ENCODE assay signal across 1 cellular context in genomic region chr22:24514241-24515024, GRCh38.
TF ChIP-seq lines count a peak whose summit lies in the region.

No MANE protein-coding gene starts in this region.

TF ChIP-seq in HepG2, 621 proteins besides CTCF, POLR2A, EP300 and RAD21 (continued from another document and continues in another):
- TF ChIP-seq, protein P1, sequence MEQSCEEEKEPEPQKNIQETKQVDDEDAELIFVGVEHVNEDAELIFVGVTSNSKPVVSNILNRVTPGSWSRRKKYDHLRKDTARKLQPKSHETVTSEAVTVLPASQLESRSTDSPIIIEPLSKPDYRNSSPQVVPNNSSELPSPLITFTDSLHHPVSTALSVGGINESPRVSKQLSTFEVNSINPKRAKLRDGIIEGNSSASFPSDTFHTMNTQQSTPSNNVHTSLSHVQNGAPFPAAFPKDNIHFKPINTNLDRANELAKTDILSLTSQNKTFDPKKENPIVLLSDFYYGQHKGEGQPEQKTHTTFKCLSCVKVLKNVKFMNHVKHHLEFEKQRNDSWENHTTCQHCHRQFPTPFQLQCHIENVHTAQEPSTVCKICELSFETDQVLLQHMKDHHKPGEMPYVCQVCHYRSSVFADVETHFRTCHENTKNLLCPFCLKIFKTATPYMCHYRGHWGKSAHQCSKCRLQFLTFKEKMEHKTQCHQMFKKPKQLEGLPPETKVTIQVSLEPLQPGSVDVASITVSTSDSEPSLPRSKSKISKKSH (CRISPR knock-in tag; IDR thresholded peaks at IDR 0.05; ENCODE audit: borderline replicate concordance), result peak; percentile 98
- TF ChIP-seq ZFX (CRISPR knock-in tag; IDR thresholded peaks at IDR 0.05; ENCODE audit: low read depth) (peak; percentile 83), KIAA2018 (CRISPR knock-in tag; IDR thresholded peaks at IDR 0.05; ENCODE audit: borderline replicate concordance) (0 out of 2 replicates have a peak, but pooled peaks have one; percentile 75), NFE2L2 (IDR thresholded peaks at IDR 0.05; ENCODE audit: low read length) (no peak), ZNF207 (IDR thresholded peaks at IDR 0.05; ENCODE audit: borderline replicate concordance) (no peak), ZGPAT (CRISPR knock-in tag; IDR thresholded peaks at IDR 0.05) (peak; percentile 99), MLLT10 (CRISPR knock-in tag; IDR thresholded peaks at IDR 0.05) (no peak), BRCA1 (CRISPR knock-in tag; IDR thresholded peaks at IDR 0.05) (peak; percentile 90; the same call in 1 of the 2 replicates), ZFP1 (CRISPR knock-in tag; IDR thresholded peaks at IDR 0.05) (peak; percentile 90), MTERF4 (CRISPR knock-in tag; IDR thresholded peaks at IDR 0.05) (peak; percentile 98), CBFB (CRISPR knock-in tag; IDR thresholded peaks at IDR 0.05) (peak; percentile 56; the same call in 1 of the 2 replicates), CENPBD1 (CRISPR knock-in tag; IDR thresholded peaks at IDR 0.05; ENCODE audit: borderline replicate concordance, low read depth) (no peak; the same call in 1 of the 2 replicates), RFX3 (CRISPR knock-in tag; IDR thresholded peaks at IDR 0.05) (no peak), ZFP36 (IDR thresholded peaks at IDR 0.05; ENCODE audit: borderline replicate concordance, low read depth, low read length, partially characterized antibody) (no peak), ZNF598 (CRISPR knock-in tag; IDR thresholded peaks at IDR 0.05; ENCODE audit: borderline replicate concordance) (peak; percentile 35; the same call in 1 of the 2 replicates), ZNF674 (CRISPR knock-in tag; IDR thresholded peaks at IDR 0.05; ENCODE audit: low read depth) (no peak), RERE (CRISPR knock-in tag; IDR thresholded peaks at IDR 0.05; ENCODE audit: low read depth) (peak; percentile 85), KLF16 (CRISPR knock-in tag; IDR thresholded peaks at IDR 0.05) (peak; percentile 50 to 98; a peak in 2 of 4 replicates), NONO (IDR thresholded peaks at IDR 0.05) (no peak), NONO (CRISPR knock-in tag; conservative IDR thresholded peaks at IDR 0.05) (peak; percentile 89), PLRG1 (conservative IDR thresholded peaks at IDR 0.05) (no peak), LCORL (IDR thresholded peaks at IDR 0.05) (no peak), LCORL (CRISPR knock-in tag; IDR thresholded peaks at IDR 0.05) (peak; percentile 98), HES4 (CRISPR knock-in tag; IDR thresholded peaks at IDR 0.05; ENCODE audit: borderline replicate concordance) (peak; percentile 96), ZNF138 (CRISPR knock-in tag; IDR thresholded peaks at IDR 0.05; ENCODE audit: low read depth) (0 out of 2 replicates have a peak, but pooled peaks have one; percentile 87), PTBP1 (IDR thresholded peaks at IDR 0.05; ENCODE audit: low read depth, low read length, poor library complexity, severe bottlenecking) (no peak), ZNF629 (CRISPR knock-in tag; conservative IDR thresholded peaks at IDR 0.05) (peak; percentile 54; the same call in 1 of the 2 replicates), RBAK (CRISPR knock-in tag; IDR thresholded peaks at IDR 0.05) (no peak), HNRNPK (IDR thresholded peaks at IDR 0.05; ENCODE audit: low read depth, low read length, poor library complexity, severe bottlenecking) (no peak), ZSCAN30 (CRISPR knock-in tag; IDR thresholded peaks at IDR 0.05) (peak; percentile 97), MEIS2 (CRISPR knock-in tag; IDR thresholded peaks at IDR 0.05) (peak; percentile 97), RFX5 (IDR thresholded peaks at IDR 0.05; ENCODE audit: low read depth, low read length) (no peak)
- TF ChIP-seq, protein P2, sequence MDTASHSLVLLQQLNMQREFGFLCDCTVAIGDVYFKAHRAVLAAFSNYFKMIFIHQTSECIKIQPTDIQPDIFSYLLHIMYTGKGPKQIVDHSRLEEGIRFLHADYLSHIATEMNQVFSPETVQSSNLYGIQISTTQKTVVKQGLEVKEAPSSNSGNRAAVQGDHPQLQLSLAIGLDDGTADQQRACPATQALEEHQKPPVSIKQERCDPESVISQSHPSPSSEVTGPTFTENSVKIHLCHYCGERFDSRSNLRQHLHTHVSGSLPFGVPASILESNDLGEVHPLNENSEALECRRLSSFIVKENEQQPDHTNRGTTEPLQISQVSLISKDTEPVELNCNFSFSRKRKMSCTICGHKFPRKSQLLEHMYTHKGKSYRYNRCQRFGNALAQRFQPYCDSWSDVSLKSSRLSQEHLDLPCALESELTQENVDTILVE (CRISPR knock-in tag; IDR thresholded peaks at IDR 0.05), result peak; percentile 97
- TF ChIP-seq, protein P3, sequence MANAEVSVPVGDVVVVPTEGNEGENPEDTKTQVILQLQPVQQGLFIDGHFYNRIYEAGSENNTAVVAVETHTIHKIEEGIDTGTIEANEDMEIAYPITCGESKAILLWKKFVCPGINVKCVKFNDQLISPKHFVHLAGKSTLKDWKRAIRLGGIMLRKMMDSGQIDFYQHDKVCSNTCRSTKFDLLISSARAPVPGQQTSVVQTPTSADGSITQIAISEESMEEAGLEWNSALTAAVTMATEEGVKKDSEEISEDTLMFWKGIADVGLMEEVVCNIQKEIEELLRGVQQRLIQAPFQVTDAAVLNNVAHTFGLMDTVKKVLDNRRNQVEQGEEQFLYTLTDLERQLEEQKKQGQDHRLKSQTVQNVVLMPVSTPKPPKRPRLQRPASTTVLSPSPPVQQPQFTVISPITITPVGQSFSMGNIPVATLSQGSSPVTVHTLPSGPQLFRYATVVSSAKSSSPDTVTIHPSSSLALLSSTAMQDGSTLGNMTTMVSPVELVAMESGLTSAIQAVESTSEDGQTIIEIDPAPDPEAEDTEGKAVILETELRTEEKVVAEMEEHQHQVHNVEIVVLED (CRISPR knock-in tag; IDR thresholded peaks at IDR 0.05; ENCODE audit: borderline replicate concordance), result peak; percentile 64
- TF ChIP-seq, protein P4, sequence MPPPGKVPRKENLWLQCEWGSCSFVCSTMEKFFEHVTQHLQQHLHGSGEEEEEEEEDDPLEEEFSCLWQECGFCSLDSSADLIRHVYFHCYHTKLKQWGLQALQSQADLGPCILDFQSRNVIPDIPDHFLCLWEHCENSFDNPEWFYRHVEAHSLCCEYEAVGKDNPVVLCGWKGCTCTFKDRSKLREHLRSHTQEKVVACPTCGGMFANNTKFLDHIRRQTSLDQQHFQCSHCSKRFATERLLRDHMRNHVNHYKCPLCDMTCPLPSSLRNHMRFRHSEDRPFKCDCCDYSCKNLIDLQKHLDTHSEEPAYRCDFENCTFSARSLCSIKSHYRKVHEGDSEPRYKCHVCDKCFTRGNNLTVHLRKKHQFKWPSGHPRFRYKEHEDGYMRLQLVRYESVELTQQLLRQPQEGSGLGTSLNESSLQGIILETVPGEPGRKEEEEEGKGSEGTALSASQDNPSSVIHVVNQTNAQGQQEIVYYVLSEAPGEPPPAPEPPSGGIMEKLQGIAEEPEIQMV (CRISPR knock-in tag; IDR thresholded peaks at IDR 0.05; ENCODE audit: low read depth), result peak; percentile 93
